ENCODE assay signal across 1 cellular context in genomic region chr9:77956555-77956954, GRCh38.
TF ChIP-seq lines count a peak whose summit lies in the region.

No MANE protein-coding gene starts in this region.

TF ChIP-seq in K562, 482 proteins besides CTCF, POLR2A, EP300 and RAD21 (continued from another document):
- TF ChIP-seq REST (CRISPR knock-in tag; IDR thresholded peaks at IDR 0.05; ENCODE audit: low read depth) (no peak), ZNF507 (tag; conservative IDR thresholded peaks at IDR 0.05) (no peak)
